13 cellular contexts compared by ENCODE assay signal in the genomic region with DNA sequence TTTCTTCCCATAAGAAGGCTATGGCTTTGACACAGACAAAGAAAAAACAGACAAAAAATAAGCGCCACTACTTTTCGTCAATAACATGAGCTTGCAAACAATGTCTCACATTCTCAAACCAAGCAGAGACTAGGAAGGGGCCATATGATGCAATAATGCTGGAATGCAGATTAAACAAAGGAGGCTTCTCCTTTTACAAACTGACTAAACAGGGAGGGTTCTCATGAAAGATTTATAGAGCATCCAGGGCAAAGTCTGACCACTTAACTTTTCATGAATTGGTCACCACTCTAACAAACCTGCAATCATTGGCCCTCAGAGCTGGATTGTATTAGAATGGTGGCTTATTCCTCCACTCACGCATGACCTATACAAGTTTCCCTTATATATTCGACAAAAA.
DNase-seq lines count a peak whose midpoint lies in the region; ATAC-seq and TF ChIP-seq lines count a peak whose summit lies in the region.
"Had no signal": no experiment of that assay in that cellular context is flagged by ENCODE, and none has a peak within 500 bp of the region (broad histone marks: within the 10 kb centered on the region; RNA-seq: fewer than 3 reads in every experiment).

No MANE protein-coding gene starts in this region.

- POLR2A ChIA-PET in PC-9 (lab: Charles Lee; ENCODE audit: unreplicated experiment): no interaction called here

- H3K9me3 Mint-ChIP-seq in nephron progenitor cell: peaks cover 7% of the 10 kb centered on the region
- H3K9me3 Mint-ChIP-seq: activated CD4-positive, alpha-beta T cell treated with anti-CD3 and anti-CD28 coated beads, Interleukin-2, amount 10 ng/mL, durations not matched to agents 7 days and 5 days had no signal

- CTCF ChIA-PET in PC-9 (lab: Charles Lee): no interaction called here

- H2AFZ ChIP-seq in GM23248 (no peak overlapping the region), PC-9 (peak overlapping the region; percentile 36; the same call in 1 of the 2 replicates)

- no peaks in the 10 kb centered on the region for H3K36me3 Mint-ChIP-seq in nephron progenitor cell (ENCODE audit: low read depth)

- in situ Hi-C loops in GM23248 (cut with MboI): no loop called here

- DNase-seq in GM23248 (peak; percentile 14), PC-9 (peak; percentile 2 to 73), epithelial cell of proximal tubule (ENCODE audit: low read depth) (peak; percentile 81), nephron progenitor cell (no peak), substantia nigra (lab: John Stamatoyannopoulos, UW) (no peak), NCI-H187 (lab: John Stamatoyannopoulos, UW) (no peak)
- DNase-seq in activated CD4-positive, alpha-beta T cell treated with anti-CD3 and anti-CD28 coated beads, Interleukin-2, amount 50 U/mL, for 4 hours: no peak
- DNase-seq: activated CD4-positive, alpha-beta T cell treated with anti-CD3 and anti-CD28 coated beads, Interleukin-2, amount 10 ng/mL, durations not matched to agents 7 days and 5 days; anterior cingulate cortex; DND-41; stimulated activated CD8-positive, alpha-beta memory T cell treated with anti-CD3 and anti-CD28 coated beads, Interleukin-4, amount 100 ng/mL, for 48 hours had no signal

- 0 out of 2 replicates have a peak, but pooled peaks cover 7% of the 10 kb centered on the region for H3K4me1 ChIP-seq in GM23248 (ENCODE audit: insufficient read depth)
- H3K4me1 ChIP-seq in PC-9 (replicated peaks; ENCODE audit: insufficient read depth): peaks cover 11% of the 10 kb centered on the region
- H3K4me1 ChIP-seq: right atrium auricular region had no signal

- WGBS in GM23248 (ENCODE audit: low coverage in 1 of 2, low lambda C conversion rate in 2 of 2, missing lambda C conversion rate in 2 of 2), 2 experiments: 82 to 92% methylated on average over 4 of the region's 4 CpGs

- no peak overlapping the region for H3K4me2 ChIP-seq in GM23248 (ENCODE audit: unreplicated experiment)
- peak overlapping the region; percentile 4; the same call in 1 of the 2 replicates for H3K4me2 ChIP-seq in PC-9

- H3K9me2 ChIP-seq in GM23248 (ENCODE audit: insufficient read depth) (no peaks in the 10 kb centered on the region), PC-9 (ENCODE audit: insufficient read depth) (no peaks in the 10 kb centered on the region)

- H3K27me3 ChIP-seq in GM23248 (replicated peaks; ENCODE audit: insufficient read depth) (no peaks in the 10 kb centered on the region), PC-9 (ENCODE audit: insufficient read depth, low read depth) (no peaks in the 10 kb centered on the region)
- H3K27me3 ChIP-seq: right atrium auricular region had no signal

- H3F3A ChIP-seq in GM23248 (ENCODE audit: insufficient read depth) (no peaks in the 10 kb centered on the region), PC-9 (ENCODE audit: insufficient read depth, low read depth) (no peaks in the 10 kb centered on the region)

- TF ChIP-seq CTCF in PC-9 (conservative IDR thresholded peaks at IDR 0.05) (no peak), epithelial cell of proximal tubule (conservative IDR thresholded peaks at IDR 0.05; ENCODE audit: low read depth, low read length) (no peak), nephron progenitor cell (IDR thresholded peaks at IDR 0.05) (no peak)

- no peak for ATAC-seq in GM19455 (IDR thresholded peaks at IDR 0.05; ENCODE audit: unreplicated experiment)

- H3K27ac Mint-ChIP-seq in nephron progenitor cell: peak overlapping the region; percentile 41
- H3K27ac Mint-ChIP-seq: activated CD4-positive, alpha-beta T cell treated with anti-CD3 and anti-CD28 coated beads, Interleukin-2, amount 10 ng/mL, durations not matched to agents 7 days and 5 days had no signal

- H3K79me2 ChIP-seq in GM23248 (ENCODE audit: insufficient read depth) (no peaks in the 10 kb centered on the region), PC-9 (ENCODE audit: low read depth) (no peaks in the 10 kb centered on the region)

- no peak overlapping the region for H3K4me3 ChIP-seq in GM23248
- no peak overlapping the region for H3K4me3 ChIP-seq in PC-9
- no peak overlapping the region for H3K4me3 ChIP-seq in epithelial cell of proximal tubule (ENCODE audit: low read depth, low read length)
- H3K4me3 ChIP-seq: right atrium auricular region had no signal

- no peak overlapping the region for H3K27ac ChIP-seq in GM23248
- peak overlapping the region; percentile 11; the same call in 1 of the 2 replicates for H3K27ac ChIP-seq in PC-9
- no peak overlapping the region for H3K27ac ChIP-seq in substantia nigra (ENCODE audit: low read depth, low read length, poor library complexity, severe bottlenecking)
- H3K27ac ChIP-seq: right atrium auricular region had no signal

- H4K20me1 ChIP-seq in GM23248 (ENCODE audit: insufficient read depth) (no peaks in the 10 kb centered on the region), PC-9 (ENCODE audit: insufficient read depth) (no peaks in the 10 kb centered on the region)

- BruUV-seq in PC-9 (replicated peaks; lab: Mats Ljungman, UMichigan): no TSS peak

- peaks cover 18% of the 10 kb centered on the region for H3K4me1 Mint-ChIP-seq in nephron progenitor cell
- H3K4me1 Mint-ChIP-seq: activated CD4-positive, alpha-beta T cell treated with anti-CD3 and anti-CD28 coated beads, Interleukin-2, amount 10 ng/mL, durations not matched to agents 7 days and 5 days had no signal

- peaks cover 4% of the 10 kb centered on the region for H3K27me3 Mint-ChIP-seq in nephron progenitor cell (ENCODE audit: low read depth, poor library complexity)
- H3K27me3 Mint-ChIP-seq: activated CD4-positive, alpha-beta T cell treated with anti-CD3 and anti-CD28 coated beads, Interleukin-2, amount 10 ng/mL, durations not matched to agents 7 days and 5 days had no signal

- H3K9me3 ChIP-seq in GM23248 (ENCODE audit: low read depth) (no peaks in the 10 kb centered on the region), PC-9 (ENCODE audit: insufficient read depth, low read depth) (no peaks in the 10 kb centered on the region; the same call in 1 of the 2 replicates)
- H3K9me3 ChIP-seq: right atrium auricular region had no signal

- no peak overlapping the region for H3K4me3 Mint-ChIP-seq in nephron progenitor cell
- H3K4me3 Mint-ChIP-seq: activated CD4-positive, alpha-beta T cell treated with anti-CD3 and anti-CD28 coated beads, Interleukin-2, amount 10 ng/mL, durations not matched to agents 7 days and 5 days had no signal

- H3K36me3 ChIP-seq in GM23248 (ENCODE audit: low read depth) (no peaks in the 10 kb centered on the region), PC-9 (ENCODE audit: low read depth) (no peaks in the 10 kb centered on the region)
- H3K36me3 ChIP-seq: right atrium auricular region had no signal

- intact Hi-C loops in PC-9 (cut with micrococcal nuclease; ENCODE audit: unreplicated experiment): no loop called here

- H3K9ac ChIP-seq in GM23248: no peak overlapping the region

Comparison
In these comparisons a context has a peak if more than half of its experiments do, and no peak if none do; other contexts are left out.
1. DNase-seq: peak in GM23248 (single experiment), PC-9 (2 of 2) and epithelial cell of proximal tubule (single experiment); none in nephron progenitor cell (single experiment), activated CD4-positive, alpha-beta T cell treated with anti-CD3 and anti-CD28 coated beads, Interleukin-2, amount 50 U/mL, for 4 hours (0 of 2), substantia nigra (0 of 49) and NCI-H187 (0 of 2).